11 cellular contexts compared by ENCODE assay signal in the genomic region with DNA sequence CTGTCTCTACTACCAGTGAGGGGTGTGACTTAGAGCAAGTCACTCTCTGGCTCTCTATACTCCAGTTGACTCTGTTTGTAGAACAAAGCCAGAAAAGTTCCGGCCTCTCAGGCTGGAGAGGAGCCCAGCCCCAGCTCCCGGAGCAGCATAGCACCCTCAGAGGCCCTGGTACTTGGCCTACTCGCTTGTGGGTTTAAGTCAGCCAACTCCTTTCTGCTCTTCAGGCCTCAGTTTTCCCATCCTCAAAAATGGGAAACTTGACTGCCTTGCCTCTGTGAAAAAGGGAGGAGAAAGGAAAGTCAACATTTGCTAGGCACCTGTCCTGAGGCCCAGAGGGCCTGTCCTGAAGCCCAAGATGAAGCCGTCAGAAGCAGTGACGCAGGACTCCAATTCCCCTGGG. TPM values are rescaled to one million over a fixed set of nuclear protein-coding genes. Genes with fewer than 3 reads are reported as not detected.
A peak's percentile ranks its signal among the peaks of the same experiment; 100 is the strongest.
DNase-seq lines count a peak whose midpoint lies in the region; ATAC-seq, FAIRE-seq and TF ChIP-seq lines count a peak whose summit lies in the region.
"Had no signal": no experiment of that assay in that cellular context is flagged by ENCODE, and none has a peak within 500 bp of the region (broad histone marks: within the 10 kb centered on the region; RNA-seq: fewer than 3 reads in every experiment).

No MANE protein-coding gene starts in this region.

- H3K79me2 ChIP-seq in astrocyte (ENCODE audit: insufficient read depth, low read length): no peaks in the 10 kb centered on the region

- H3K9ac ChIP-seq in astrocyte (ENCODE audit: low read length): no peak overlapping the region
- peak overlapping the region; percentile 78 for H3K9ac ChIP-seq in iPS-18a (ENCODE audit: low read length)
- H3K9ac ChIP-seq in skeletal muscle tissue (ENCODE audit: low read depth in 1 of 3, low read length in 3 of 3): no peak overlapping the region

- DNase-seq in T-helper 1 cell (no peak), astrocyte (ENCODE audit: low read depth) (no peak), mucosa of descending colon (no peak), GM10248 (ENCODE audit: extremely low spot score) (no peak)
- DNase-seq: NCI-H446, small intestine had no signal

- CTCF ChIA-PET in GM10248 (lab: Yijun Ruan, JAX): interaction anchor here (0.8 to 15.5 kb wide), 7 partner anchors 9 to 23 kb away, joined by 3 to 258 read pairs (median 6); a partner anchor contains a TSS

- H3K4me1 ChIP-seq in astrocyte (ENCODE audit: insufficient read depth, low read length) (no peaks in the 10 kb centered on the region), iPS-18a (ENCODE audit: control insufficient read depth, low read depth, low read length) (peaks cover 6% of the 10 kb centered on the region), skeletal muscle tissue (ENCODE audit: control insufficient read depth in 3 of 3, insufficient read depth in 3 of 3, low read length in 3 of 3) (peaks cover 2 to 11% (median 7%) of the 10 kb centered on the region in 3 donors), mucosa of descending colon (ENCODE audit: low read depth) (peaks cover 11% of the 10 kb centered on the region)

- H3K36me3 Mint-ChIP-seq in T-helper 1 cell treated with Interleukin-12 subunit alpha and Interleukin-12 subunit beta and Interleukin-4 antibody, amounts not matched to agents 30 μg/mL and 1 μg/mL, for 36 hours (ENCODE audit: low read depth): no peaks in the 10 kb centered on the region
- peaks cover 2% of the 10 kb centered on the region for H3K36me3 Mint-ChIP-seq in astrocyte (ENCODE audit: low read depth, unreplicated experiment)

- H3K27ac ChIP-seq in astrocyte (ENCODE audit: low read depth, low read length): no peak overlapping the region
- no peak overlapping the region for H3K27ac ChIP-seq in iPS-18a (ENCODE audit: low read length)
- H3K27ac ChIP-seq in skeletal muscle tissue (ENCODE audit: low read depth, low read length): no peak overlapping the region

- peak overlapping the region; percentile 10 for H3K4me3 Mint-ChIP-seq in T-helper 1 cell treated with Interleukin-12 subunit alpha and Interleukin-12 subunit beta and Interleukin-4 antibody, amounts not matched to agents 30 μg/mL and 1 μg/mL, for 36 hours
- peak overlapping the region; percentile 83 for H3K4me3 Mint-ChIP-seq in astrocyte (ENCODE audit: unreplicated experiment)

- H3K9me3 ChIP-seq in astrocyte (ENCODE audit: insufficient read depth, low read depth, low read length) (no peaks in the 10 kb centered on the region), iPS-18a (ENCODE audit: control insufficient read depth, low read depth, low read length) (no peaks in the 10 kb centered on the region), skeletal muscle tissue (ENCODE audit: control insufficient read depth in 3 of 3, low read length in 3 of 3) (no peaks in the 10 kb centered on the region), mucosa of descending colon (no peaks in the 10 kb centered on the region)

- no peaks in the 10 kb centered on the region for H4K20me1 ChIP-seq in astrocyte (ENCODE audit: insufficient read depth, low read length)

- H3K36me3 ChIP-seq in astrocyte (ENCODE audit: insufficient read depth, low read length) (no peaks in the 10 kb centered on the region), iPS-18a (ENCODE audit: control insufficient read depth, low read depth, low read length) (no peaks in the 10 kb centered on the region), skeletal muscle tissue (ENCODE audit: control insufficient read depth in 3 of 3, insufficient read depth in 3 of 3, low read length in 3 of 3) (no peaks in the 10 kb centered on the region), mucosa of descending colon (ENCODE audit: low read depth) (no peaks in the 10 kb centered on the region)

- POLR2A ChIA-PET in GM10248 (lab: Yijun Ruan, JAX): no interaction called here

- no peak overlapping the region for H3K27ac Mint-ChIP-seq in T-helper 1 cell treated with Interleukin-12 subunit alpha and Interleukin-12 subunit beta and Interleukin-4 antibody, amounts not matched to agents 30 μg/mL and 1 μg/mL, for 36 hours
- H3K27ac Mint-ChIP-seq in astrocyte (ENCODE audit: unreplicated experiment): no peak overlapping the region

- no peak overlapping the region for H3K4me3 ChIP-seq in astrocyte (ENCODE audit: insufficient read depth, low read depth, low read length)
- H3K4me3 ChIP-seq in iPS-18a (ENCODE audit: low read length): peak overlapping the region; percentile 82
- H3K4me3 ChIP-seq in skeletal muscle tissue (ENCODE audit: low read length in 3 of 3): peak overlapping the region in 2 of 3 donors; percentile 54 to 64
- no peak overlapping the region for H3K4me3 ChIP-seq in mucosa of descending colon

- no peak for FAIRE-seq in astrocyte (lab: Jason Lieb, UNC)
- FAIRE-seq: small intestine had no signal

- peaks cover 12% of the 10 kb centered on the region for H3K27me3 ChIP-seq in astrocyte (ENCODE audit: insufficient read depth, low read length)
- peaks cover 5% of the 10 kb centered on the region for H3K27me3 ChIP-seq in iPS-18a (ENCODE audit: control insufficient read depth, insufficient read depth, low read length)
- peaks cover 17 to 25% (median 20%) of the 10 kb centered on the region in 3 donors for H3K27me3 ChIP-seq in skeletal muscle tissue (ENCODE audit: control insufficient read depth in 3 of 3, insufficient read depth in 3 of 3, low read length in 3 of 3)

- peaks cover 2% of the 10 kb centered on the region for H3K4me1 Mint-ChIP-seq in T-helper 1 cell treated with Interleukin-12 subunit alpha and Interleukin-12 subunit beta and Interleukin-4 antibody, amounts not matched to agents 30 μg/mL and 1 μg/mL, for 36 hours (ENCODE audit: low read depth)
- H3K4me1 Mint-ChIP-seq in astrocyte (ENCODE audit: low read depth, unreplicated experiment): no peaks in the 10 kb centered on the region

- no peaks in the 10 kb centered on the region for H3K9me3 Mint-ChIP-seq in T-helper 1 cell treated with Interleukin-12 subunit alpha and Interleukin-12 subunit beta and Interleukin-4 antibody, amounts not matched to agents 30 μg/mL and 1 μg/mL, for 36 hours
- H3K9me3 Mint-ChIP-seq in astrocyte (ENCODE audit: unreplicated experiment): no peaks in the 10 kb centered on the region

- TF ChIP-seq CTCF in astrocyte (IDR thresholded peaks at IDR 0.05; ENCODE audit: insufficient read depth, low read depth, low read length): no peak
- TF ChIP-seq CTCF in mucosa of descending colon (IDR thresholded peaks at IDR 0.05): no peak
- no peak for TF ChIP-seq CTCF in GM10248 (IDR thresholded peaks at IDR 0.05; ENCODE audit: control extremely low read depth, extremely low read depth, low read depth, missing control alignments)

- peaks cover 33% of the 10 kb centered on the region for H3K27me3 Mint-ChIP-seq in T-helper 1 cell treated with Interleukin-12 subunit alpha and Interleukin-12 subunit beta and Interleukin-4 antibody, amounts not matched to agents 30 μg/mL and 1 μg/mL, for 36 hours (ENCODE audit: low read depth)
- H3K27me3 Mint-ChIP-seq in astrocyte (ENCODE audit: low read depth, unreplicated experiment): peaks cover 11% of the 10 kb centered on the region

- H3K4me2 ChIP-seq in astrocyte (ENCODE audit: low read length): peak overlapping the region; percentile 91

- H2AFZ ChIP-seq in astrocyte (ENCODE audit: low read depth, low read length): peak overlapping the region; percentile 76

- intact Hi-C loops in mucosa of descending colon (cut with DNase I, micrococcal nuclease): no loop called here

- no peak for ATAC-seq in GM18867 (IDR thresholded peaks at IDR 0.05; ENCODE audit: unreplicated experiment)
- ATAC-seq in mucosa of descending colon: no peak

RNA-seq across cellular contexts. Expression of a gene that starts 1.1 kb away (rescaled TPM):
- total RNA-seq in astrocyte: 2.5 and 3.4 TPM in 2 replicates
- total RNA-seq in skeletal muscle tissue: 2.1 TPM
- total RNA-seq in mucosa of descending colon: 1 to 10 TPM; 1.8 to 2.9 (median 2.9) TPM
- total RNA-seq: A172 had no signal

RNA-seq across cellular contexts. Expression of a gene that starts 29.7 kb away (rescaled TPM):
- total RNA-seq in astrocyte (15.2 and 16.4 TPM in 2 replicates), skeletal muscle tissue (21.9 TPM), mucosa of descending colon (10 to 100 TPM; 46.7 to 76.8 (median 46.7) TPM)

RNA-seq across cellular contexts. Expression of a gene that starts 41.7 kb away (rescaled TPM):
- total RNA-seq in astrocyte (0.09 TPM in 1 of 2 replicates, not detected in the other), skeletal muscle tissue (not detected), mucosa of descending colon (100 to 1,000 TPM in 2 of 3 donors, 10 to 100 TPM in 1; 27.4 to 111 (median 105) TPM)
- total RNA-seq: A172 had no signal

Comparison
In these comparisons a context has a peak if more than half of its experiments do, and no peak if none do; other contexts are left out.
1. H3K4me3 ChIP-seq: peak in iPS-18a (single experiment) and skeletal muscle tissue (2 of 3); none in astrocyte (single experiment) and mucosa of descending colon (single experiment).
2. RNA of a gene that starts 41.7 kb away (total RNA-seq): 27.4 to 111 TPM in mucosa of descending colon; 0.09 TPM in astrocyte and not detected in skeletal muscle tissue (single experiment); every median in the first group is over 10 times any median in the second.